ENCODE assay signal across 9 cellular contexts in the genomic region with DNA sequence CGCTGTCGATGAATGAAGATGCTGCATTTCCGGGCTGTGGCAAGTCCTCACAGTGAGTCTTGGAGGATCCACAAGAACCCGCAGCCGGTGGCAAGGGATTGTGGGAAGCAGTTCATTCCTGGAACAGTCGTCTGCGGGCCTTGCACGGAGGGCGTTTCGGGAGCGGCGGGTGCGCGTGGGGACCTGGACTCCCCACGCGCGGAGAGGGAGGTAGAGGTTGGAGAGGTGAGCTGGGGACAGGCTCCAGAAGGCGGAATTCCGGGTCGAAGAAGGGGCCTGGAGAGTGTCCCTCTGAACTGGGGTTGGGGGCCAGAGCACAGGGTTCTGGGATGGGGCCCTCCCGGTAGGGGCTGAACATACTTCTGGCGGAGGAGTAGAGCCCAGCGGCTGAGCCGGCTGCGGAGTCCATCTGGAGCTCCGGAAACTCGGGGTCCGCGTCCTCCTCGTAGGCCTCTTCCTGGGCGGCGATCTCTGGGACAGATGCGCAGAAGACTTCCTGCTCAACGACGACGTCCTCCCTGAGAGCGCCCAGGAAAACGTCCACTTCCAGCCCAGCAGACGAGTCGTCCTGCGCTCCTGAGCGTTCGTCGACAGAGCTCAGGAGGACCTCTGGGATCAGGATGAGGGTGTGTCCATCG. TPM values are rescaled to one million over a fixed set of nuclear protein-coding genes. Genes with fewer than 3 reads are reported as not detected.
"Had no signal": no experiment of that assay in that cellular context is flagged by ENCODE, and none has a peak within 500 bp of the region (broad histone marks: within the 10 kb centered on the region; RNA-seq: fewer than 3 reads in every experiment).

No MANE protein-coding gene starts in this region.

- H3K27ac ChIP-seq: GM23248, HL-60 had no signal

- H3K9ac ChIP-seq: GM23248 had no signal

- H3K4me3 ChIP-seq: GM23248 had no signal

- H2AFZ ChIP-seq: GM23248 had no signal

- DNase-seq: GM23248, GOT3, H9, HCEC 1CT, KBM-7 had no signal

- ATAC-seq: HepG2 had no signal

RNA-seq across cellular contexts. Expression of gene PRR23A, which starts 0.6 kb away (rescaled TPM):
- total RNA-seq: GM23248, H9, HepG2, HT1080 had no signal
- polyA plus RNA-seq: GM23248, HepG2, IgD-negative memory B cell had no signal

RNA-seq across cellular contexts. Expression of gene PRR23B, which starts 15.3 kb away (rescaled TPM):
- total RNA-seq: GM23248, H9, HepG2, HT1080 had no signal
- polyA plus RNA-seq: GM23248, HepG2, IgD-negative memory B cell had no signal

RNA-seq across cellular contexts. Expression of gene PRR23C, which starts 39.2 kb away (rescaled TPM):
- total RNA-seq: GM23248, H9, HepG2, HT1080 had no signal
- polyA plus RNA-seq: GM23248, HepG2, IgD-negative memory B cell had no signal

RNA-seq across cellular contexts. Expression of gene FOXL2NB, which starts 58.5 kb away (rescaled TPM):
- total RNA-seq: HepG2, HT1080 had no signal
- polyA plus RNA-seq: HepG2, IgD-negative memory B cell had no signal

RNA-seq across cellular contexts. Expression of gene FOXL2, which starts 58.5 kb away (rescaled TPM):
- total RNA-seq: HepG2, HT1080 had no signal
- polyA plus RNA-seq: HepG2, IgD-negative memory B cell had no signal
